In genomic region chr1:150574260-150575071, GRCh38 we compare ENCODE assay signal across 10 cellular contexts. TPM values are rescaled to one million over a fixed set of nuclear protein-coding genes. Genes with fewer than 3 reads are reported as not detected.
DNase-seq lines count a peak whose midpoint lies in the region; ATAC-seq and TF ChIP-seq lines count a peak whose summit lies in the region.
"Had no signal": no experiment of that assay in that cellular context is flagged by ENCODE, and none has a peak within 500 bp of the region (broad histone marks: within the 10 kb centered on the region; RNA-seq: fewer than 3 reads in every experiment).

No MANE protein-coding gene starts in this region.

- intact Hi-C loops in activated naive CD4-positive, alpha-beta T cell treated with anti-CD3 and anti-CD28 coated beads for 36 hours (cut with micrococcal nuclease): no loop called here
- intact Hi-C loops in adrenal gland (cut with DNase I): loop anchor here (5.0 kb wide), 2 partner anchors 43 to 48 kb away; no protein-coding TSS in a partner anchor

- peak overlapping the region; percentile 90 for H3K4me3 Mint-ChIP-seq in activated naive CD4-positive, alpha-beta T cell treated with anti-CD3 and anti-CD28 coated beads for 36 hours

- H3K27ac ChIP-seq in adrenal gland (peak overlapping the region in 3 of 5 donors; percentile 41 to 100 (median 100)), lung (ENCODE audit: low read depth in 1 of 2, low read length in 1 of 2) (peak overlapping the region; percentile 58 to 98), upper lobe of left lung (peak overlapping the region; percentile 98 to 100 (median 99))

- no peaks in the 10 kb centered on the region for H3K9me3 ChIP-seq in adrenal gland (replicated peaks in 1 of 3)
- no peaks in the 10 kb centered on the region for H3K9me3 ChIP-seq in lung (ENCODE audit: control insufficient read depth in 2 of 2, insufficient read depth in 1 of 2, low read length in 1 of 2)
- no peaks in the 10 kb centered on the region for H3K9me3 ChIP-seq in upper lobe of left lung

- CTCF ChIA-PET in activated naive CD4-positive, alpha-beta T cell treated with anti-CD3 and anti-CD28 coated beads for 36 hours (lab: Charles Lee): interaction anchor here (1.1 to 9.5 kb wide), 3 partner anchors 12 to 46 kb away, joined by 3 to 156 read pairs (median 4); no protein-coding TSS in a partner anchor

- 65 to 72% (median 66%) methylated on average over 6 of the region's 6 CpGs for WGBS in adrenal gland, 4 donors
- 39 to 58% methylated on average over 6 of the region's 6 CpGs for WGBS in lung, 2 donors
- 33 to 42% methylated on average over 6 of the region's 6 CpGs for WGBS in upper lobe of left lung, 2 donors

- H3K27me3 ChIP-seq in adrenal gland (no peaks in the 10 kb centered on the region), lung (ENCODE audit: control insufficient read depth, insufficient read depth) (no peaks in the 10 kb centered on the region), upper lobe of left lung (no peaks in the 10 kb centered on the region)
- H3K27me3 ChIP-seq: foreskin keratinocyte had no signal

- no peak for TF ChIP-seq EP300 in upper lobe of left lung (IDR thresholded peaks at IDR 0.05)

- peak overlapping the region in 1 of 4 donors; percentile 96 for H3K4me3 ChIP-seq in adrenal gland
- H3K4me3 ChIP-seq in lung: peak overlapping the region; percentile 36
- peak overlapping the region; percentile 61 to 97 (median 88) for H3K4me3 ChIP-seq in upper lobe of left lung

- no peak for TF ChIP-seq CTCF in adrenal gland (IDR thresholded peaks at IDR 0.05)
- no peak for TF ChIP-seq CTCF in lung (IDR thresholded peaks at IDR 0.05; ENCODE audit: control extremely low read depth, extremely low read depth)
- no peak for TF ChIP-seq CTCF in upper lobe of left lung (IDR thresholded peaks at IDR 0.05)

- H3K9me3 Mint-ChIP-seq in activated naive CD4-positive, alpha-beta T cell treated with anti-CD3 and anti-CD28 coated beads for 36 hours: peaks cover 2% of the 10 kb centered on the region

- no peaks in the 10 kb centered on the region for H3K27me3 Mint-ChIP-seq in activated naive CD4-positive, alpha-beta T cell treated with anti-CD3 and anti-CD28 coated beads for 36 hours (ENCODE audit: low read depth)

- peaks cover 0 to 75% of the 10 kb centered on the region in 2 donors for H3K36me3 ChIP-seq in adrenal gland (replicated peaks in 1 of 2)
- peaks cover 20 to 33% of the 10 kb centered on the region in 2 donors for H3K36me3 ChIP-seq in lung (ENCODE audit: control insufficient read depth in 2 of 2, insufficient read depth in 2 of 2, low read length in 2 of 2)
- H3K36me3 ChIP-seq in upper lobe of left lung: peaks cover 35 to 87% (median 57%) of the 10 kb centered on the region in 4 donors

- TF ChIP-seq POLR2A in adrenal gland (IDR thresholded peaks at IDR 0.05): peak in 1 of 2 donors; percentile 27
- TF ChIP-seq POLR2A in upper lobe of left lung (IDR thresholded peaks at IDR 0.05): peak in 1 of 4 donors; percentile 23

- H3K27ac Mint-ChIP-seq in activated naive CD4-positive, alpha-beta T cell treated with anti-CD3 and anti-CD28 coated beads for 36 hours: peak overlapping the region; percentile 96

- no peak for DNase-seq in activated naive CD4-positive, alpha-beta T cell treated with anti-CD3 and anti-CD28 coated beads for 36 hours
- no peak for DNase-seq in activated naive CD4-positive, alpha-beta T cell treated with anti-CD3 and anti-CD28 coated beads, Interleukin-2, amount 50 U/mL, for 16 hours
- DNase-seq in adrenal gland (peak in 1 of 7 donors; percentile 4), lung (ENCODE audit: low spot score) (no peak), upper lobe of left lung (no peak), NCI-H1694 treated with DMSO at 0.1 percent for 48 hours (lab: John Stamatoyannopoulos, UW) (no peak), NCI-H1092 treated with DMSO at 0.1 percent for 48 hours (lab: John Stamatoyannopoulos, UW) (no peak)
- DNase-seq: foreskin keratinocyte, Kasumi-1 had no signal

- peaks cover 51% of the 10 kb centered on the region for H3K4me1 Mint-ChIP-seq in activated naive CD4-positive, alpha-beta T cell treated with anti-CD3 and anti-CD28 coated beads for 36 hours (ENCODE audit: low read depth)

- ATAC-seq in lung (ENCODE audit: insufficient read depth, low FRiP score): no peak
- ATAC-seq in upper lobe of left lung (ENCODE audit: low FRiP score in 2 of 2): no peak
- ATAC-seq in GM18873 (IDR thresholded peaks at IDR 0.05; ENCODE audit: low FRiP score, unreplicated experiment): no peak
- ATAC-seq: foreskin keratinocyte had no signal

- H3K36me3 Mint-ChIP-seq in activated naive CD4-positive, alpha-beta T cell treated with anti-CD3 and anti-CD28 coated beads for 36 hours (ENCODE audit: low read depth): peaks cover 92% of the 10 kb centered on the region

- peaks cover 50 to 67% of the 10 kb centered on the region in 2 donors for H3K4me1 ChIP-seq in adrenal gland (replicated peaks in 1 of 2)
- peaks cover 7 to 28% of the 10 kb centered on the region in 2 donors for H3K4me1 ChIP-seq in lung (ENCODE audit: control insufficient read depth in 2 of 2, insufficient read depth in 2 of 2, low read length in 2 of 2)
- peaks cover 57 to 66% (median 63%) of the 10 kb centered on the region in 4 donors for H3K4me1 ChIP-seq in upper lobe of left lung

RNA-seq across cellular contexts. Expression of gene MCL1, which starts 4.9 kb away (rescaled TPM):
- 100 to 1,000 TPM; 228 to 235 TPM for total RNA-seq in activated naive CD4-positive, alpha-beta T cell treated with anti-CD3 and anti-CD28 coated beads for 36 hours
- 100 to 1,000 TPM; 146 to 299 (median 207) TPM for total RNA-seq in adrenal gland
- 100 to 1,000 TPM in 1 of 3 donors, 10 to 100 TPM in 2; 57.4 to 187 (median 90.5) TPM for polyA plus RNA-seq in adrenal gland
- 100 to 1,000 TPM; 293 to 336 TPM for total RNA-seq in lung
- polyA plus RNA-seq in lung: 100 to 1,000 TPM; 109 to 307 TPM
- 100 to 1,000 TPM; 188 to 580 (median 425) TPM for total RNA-seq in upper lobe of left lung

RNA-seq across cellular contexts. Expression of gene ADAMTSL4, which starts 25.3 kb away (rescaled TPM):
- 1 to 10 TPM; 1.3 to 2.0 TPM for total RNA-seq in activated naive CD4-positive, alpha-beta T cell treated with anti-CD3 and anti-CD28 coated beads for 36 hours
- total RNA-seq in adrenal gland (10 to 100 TPM in 4 of 8 donors, 1 to 10 TPM in 4; 4.5 to 34.4 (median 9.2) TPM), lung (100 to 1,000 TPM in 1 of 2 donors, 10 to 100 TPM in 1; 23.2 to 104 TPM), upper lobe of left lung (100 to 1,000 TPM in 4 of 6 donors, 10 to 100 TPM in 2; 40.3 to 169 (median 139) TPM)
- polyA plus RNA-seq in adrenal gland (10 to 100 TPM in 2 of 3 donors, 1 to 10 TPM in 1; 1.7 to 31.4 (median 31.1) TPM), lung (10 to 100 TPM; 36.4 to 59.5 TPM)

RNA-seq across cellular contexts. Expression of gene ENSA, which starts 54.9 kb away (rescaled TPM):
- total RNA-seq in activated naive CD4-positive, alpha-beta T cell treated with anti-CD3 and anti-CD28 coated beads for 36 hours: 100 to 1,000 TPM; 187 to 193 TPM
- 100 to 1,000 TPM in 5 of 8 donors, 10 to 100 TPM in 3; 91.8 to 167 (median 118) TPM for total RNA-seq in adrenal gland
- polyA plus RNA-seq in adrenal gland: 100 to 1,000 TPM in 2 of 3 donors, 10 to 100 TPM in 1; 100.0 to 215 (median 110) TPM
- 100 to 1,000 TPM; 133 to 245 TPM for total RNA-seq in lung
- polyA plus RNA-seq in lung: 100 to 1,000 TPM; 133 to 184 TPM
- total RNA-seq in upper lobe of left lung: 100 to 1,000 TPM; 141 to 271 (median 212) TPM

RNA-seq across cellular contexts. Expression of gene FALEC, which starts 58.9 kb away (rescaled TPM):
- not detected for total RNA-seq in activated naive CD4-positive, alpha-beta T cell treated with anti-CD3 and anti-CD28 coated beads for 36 hours
- total RNA-seq in adrenal gland: under 1 TPM in 1 of 8 donors, not detected in 7; 0.61 TPM
- under 1 TPM in 1 of 3 donors, not detected in 2; 0.40 TPM for polyA plus RNA-seq in adrenal gland
- not detected for total RNA-seq in lung
- polyA plus RNA-seq in lung: under 1 TPM in 1 of 2 donors, not detected in 1; 0.09 TPM
- 1 to 10 TPM in 1 of 6 donors, not detected in 5; 4.2 TPM for total RNA-seq in upper lobe of left lung
- total RNA-seq: foreskin keratinocyte had no signal
